8 cellular contexts compared by ENCODE assay signal in genomic region chr1:33257388-33257758, GRCh38. TPM values are rescaled to one million over a fixed set of nuclear protein-coding genes. Genes with fewer than 3 reads are reported as not detected.
A peak's percentile ranks its signal among the peaks of the same experiment; 100 is the strongest.
DNase-seq lines count a peak whose midpoint lies in the region; ATAC-seq, FAIRE-seq and TF ChIP-seq lines count a peak whose summit lies in the region.

No MANE protein-coding gene starts in this region.

- peak overlapping the region; percentile 24 to 99 (median 98) for H3K27ac Mint-ChIP-seq in naive thymus-derived CD8-positive, alpha-beta T cell

- no peaks in the 10 kb centered on the region for H3K36me3 ChIP-seq in Karpas-422 (ENCODE audit: insufficient read depth, low read length)

- no peak for FAIRE-seq in D721Med (lab: Jason Lieb, UNC)

- no peaks in the 10 kb centered on the region for H3K27me3 ChIP-seq in Karpas-422 (ENCODE audit: low read length)

- peaks cover 23% of the 10 kb centered on the region for H3K79me2 ChIP-seq in Karpas-422 (ENCODE audit: low read length)

- peak overlapping the region; percentile 77 for H3K9ac ChIP-seq in Karpas-422 (ENCODE audit: low read length)

- peak overlapping the region; percentile 86 for H3K4me2 ChIP-seq in Karpas-422 (ENCODE audit: low read depth, low read length, poor library complexity, severe bottlenecking)

- peaks cover 29% of the 10 kb centered on the region for H3K4me1 ChIP-seq in Karpas-422 (ENCODE audit: low read length)

- no peak for ATAC-seq in naive thymus-derived CD8-positive, alpha-beta T cell
- ATAC-seq in GM21528 (IDR thresholded peaks at IDR 0.05; ENCODE audit: low FRiP score, unreplicated experiment), result no peak

- no peaks in the 10 kb centered on the region for H3K27me3 Mint-ChIP-seq in naive thymus-derived CD8-positive, alpha-beta T cell

- H3K36me3 Mint-ChIP-seq in naive thymus-derived CD8-positive, alpha-beta T cell, result peaks cover 0 to 6% (median 4%) of the 10 kb centered on the region in 3 donors

- POLR2A ChIA-PET in naive thymus-derived CD8-positive, alpha-beta T cell (lab: Charles Lee), result interaction anchor here (0.5 to 1.0 kb wide), 5 partner anchors 75 to 294 kb away, joined by 3 read pairs; partner anchors contain the start of gene TRIM62

- H3K4me3 ChIP-seq in Karpas-422 (ENCODE audit: low read length) (peak overlapping the region; percentile 69), coronary artery (peak overlapping the region; percentile 88)

- H3K9me3 Mint-ChIP-seq in naive thymus-derived CD8-positive, alpha-beta T cell, result no peaks in the 10 kb centered on the region

- no peaks in the 10 kb centered on the region for H3K9me2 ChIP-seq in Karpas-422 (replicated peaks; ENCODE audit: insufficient read depth, low read length)

- no peaks in the 10 kb centered on the region for H3K9me3 ChIP-seq in Karpas-422 (ENCODE audit: low read length)

- peak overlapping the region; percentile 52 for H2AFZ ChIP-seq in Karpas-422 (ENCODE audit: low read length)

- H3K4me3 Mint-ChIP-seq in naive thymus-derived CD8-positive, alpha-beta T cell, result peak overlapping the region; percentile 96 to 100 (median 99)

- peak; percentile 44 for DNase-seq in AG20443 (ENCODE audit: low spot score)
- DNase-seq in Karpas-422, result no peak
- DNase-seq in coronary artery (ENCODE audit: low spot score), result no peak
- no peak for DNase-seq in naive thymus-derived CD8-positive, alpha-beta T cell
- DNase-seq in 8988T, result no peak
- no peak for DNase-seq in D721Med (ENCODE audit: insufficient read length, low spot score)
- no peak for DNase-seq in GM20000 (ENCODE audit: low spot score)

- peaks cover 7% of the 10 kb centered on the region; the same call in 1 of the 2 replicates for H4K20me1 ChIP-seq in Karpas-422 (ENCODE audit: insufficient read depth, low read depth, low read length)

- H3K27ac ChIP-seq in Karpas-422 (ENCODE audit: low read length), result peak overlapping the region; percentile 82
- H3K27ac ChIP-seq in coronary artery, result peak overlapping the region; percentile 86 to 100

- TF ChIP-seq CTCF in coronary artery (IDR thresholded peaks at IDR 0.05) (no peak), D721Med (IDR thresholded peaks at IDR 0.05; ENCODE audit: insufficient read depth, missing control alignments) (no peak), GM20000 (IDR thresholded peaks at IDR 0.05; ENCODE audit: extremely low read depth, missing control alignments) (no peak)

- H3K4me1 Mint-ChIP-seq in naive thymus-derived CD8-positive, alpha-beta T cell, result peaks cover 29 to 51% (median 46%) of the 10 kb centered on the region in 4 donors

RNA-seq across cellular contexts. Expression of gene ZNF362, which starts 1.1 kb away (rescaled TPM):
- total RNA-seq in Karpas-422 (2014; rRNA removed; shearing (Covaris generic); ENCODE audit: low replicate concordance), result 14.3 and 16.7 TPM in 2 replicates
- total RNA-seq in naive thymus-derived CD8-positive, alpha-beta T cell, result 10 to 100 TPM; 23.8 to 24.3 TPM
- 10 to 100 TPM; 10.5 to 23.0 (median 15.7) TPM for polyA plus RNA-seq in naive thymus-derived CD8-positive, alpha-beta T cell
